Comparison of ENCODE assay signal across 15 cellular contexts in the genomic region with DNA sequence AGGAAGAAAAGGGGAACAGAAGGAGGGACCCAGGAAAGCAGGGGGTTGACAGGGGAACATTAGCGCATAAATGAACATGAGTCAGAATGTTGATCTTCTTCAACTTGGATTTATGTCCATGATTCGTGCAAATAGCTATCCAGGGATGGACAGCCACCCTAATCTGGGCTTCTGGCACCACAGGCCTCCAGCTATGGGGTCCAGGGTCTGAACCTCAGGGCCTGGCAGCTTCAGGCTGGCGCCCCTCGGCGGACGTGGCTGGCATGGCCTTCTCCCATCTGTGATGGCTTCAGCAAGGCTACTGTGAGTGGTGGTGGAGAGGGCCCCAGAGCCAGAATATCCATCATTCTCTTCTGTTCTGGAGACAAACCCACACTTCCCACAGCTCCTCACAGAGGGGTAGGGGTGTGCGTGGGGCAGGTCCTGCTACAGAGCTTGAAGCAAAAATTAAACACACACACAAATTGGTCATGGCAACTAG. TPM values are rescaled to one million over a fixed set of nuclear protein-coding genes. Genes with fewer than 3 reads are reported as not detected.
A peak's percentile ranks its signal among the peaks of the same experiment; 100 is the strongest.
DNase-seq lines count a peak whose midpoint lies in the region; ATAC-seq and TF ChIP-seq lines count a peak whose summit lies in the region.
"Had no signal": no experiment of that assay in that cellular context is flagged by ENCODE, and none has a peak within 500 bp of the region (broad histone marks: within the 10 kb centered on the region; RNA-seq: fewer than 3 reads in every experiment).

No MANE protein-coding gene starts in this region.

- H3K36me3 ChIP-seq in H7 (replicated peaks; ENCODE audit: control insufficient read depth, insufficient read depth, low read length) (peaks cover 6% of the 10 kb centered on the region), colonic mucosa (peaks cover 19% of the 10 kb centered on the region), right lobe of liver (peaks cover under 1 to 73% (median 33%) of the 10 kb centered on the region in 4 donors), stomach smooth muscle (ENCODE audit: control insufficient read depth in 2 of 2, insufficient read depth in 2 of 2, low read length in 2 of 2) (peaks cover 50 to 70% of the 10 kb centered on the region in 2 donors)

- no peak for TF ChIP-seq CTCF in colonic mucosa (IDR thresholded peaks at IDR 0.05)
- TF ChIP-seq CTCF in right lobe of liver (IDR thresholded peaks at IDR 0.05), result no peak
- TF ChIP-seq CTCF in osteocyte (IDR thresholded peaks at IDR 0.05), result no peak

- H3K9ac ChIP-seq in colonic mucosa (ENCODE audit: low read depth in 2 of 2, low read length in 2 of 2), result peak overlapping the region; percentile 17 to 52
- H3K9ac ChIP-seq in stomach smooth muscle (ENCODE audit: low read length in 2 of 2), result peak overlapping the region in 1 of 2 donors; percentile 9

- intact Hi-C loops in colonic mucosa (cut with DNase I), result no loop called here
- intact Hi-C loops in right lobe of liver (cut with DNase I), result no loop called here

- WGBS in right lobe of liver (ENCODE audit: insufficient coverage, low coverage, low lambda C conversion rate, missing lambda C conversion rate), result 60% methylated on average over 3 of the region's 7 CpGs

- DNase-seq in H7 (peak; percentile 41), colonic mucosa (no peak), right lobe of liver (no peak), HUDEP-2 (lab: John Stamatoyannopoulos, UW; ENCODE audit: unreplicated experiment in 76 of 76) (no peak), osteocyte (ENCODE audit: extremely low spot score, unreplicated experiment) (no peak)
- DNase-seq: activated CD8-positive, alpha-beta memory T cell treated with anti-CD3 and anti-CD28 coated beads for 24 hours; activated gamma-delta T cell; NCI-H1417 treated with DMSO at 0.1 percent for 48 hours; NCI-H446 treated with DMSO at 0.1 percent for 48 hours had no signal

- H3K36me3 Mint-ChIP-seq in osteocyte (ENCODE audit: unreplicated experiment), result peaks cover 47% of the 10 kb centered on the region

- ATAC-seq in right lobe of liver, result peak in 2 of 4 donors; percentile 3 to 18
- no peak for ATAC-seq in GM18505 (IDR thresholded peaks at IDR 0.05; ENCODE audit: unreplicated experiment)
- ATAC-seq in HG03469 (IDR thresholded peaks at IDR 0.05; ENCODE audit: unreplicated experiment), result no peak

- H3K27me3 ChIP-seq in H7 (ENCODE audit: control insufficient read depth, insufficient read depth, low read length) (no peaks in the 10 kb centered on the region), colonic mucosa (no peaks in the 10 kb centered on the region), right lobe of liver (no peaks in the 10 kb centered on the region), stomach smooth muscle (ENCODE audit: control insufficient read depth in 1 of 2, insufficient read depth in 2 of 2, low read length in 2 of 2) (no peaks in the 10 kb centered on the region)

- no peak for TF ChIP-seq POLR2A in right lobe of liver (IDR thresholded peaks at IDR 0.05)
- TF ChIP-seq POLR2A in GM18505 (IDR thresholded peaks at IDR 0.05; ENCODE audit: borderline replicate concordance, extremely low read depth, insufficient read depth, insufficient read length), result no peak

- no peaks in the 10 kb centered on the region for H3K4me1 Mint-ChIP-seq in osteocyte (ENCODE audit: unreplicated experiment)
- H3K4me1 Mint-ChIP-seq: memory B cell, neural crest cell had no signal

- H3K27me3 Mint-ChIP-seq in osteocyte (ENCODE audit: unreplicated experiment), result no peaks in the 10 kb centered on the region
- H3K27me3 Mint-ChIP-seq: memory B cell had no signal

- peak overlapping the region; percentile 22 for H3K27ac ChIP-seq in colonic mucosa
- peak overlapping the region; percentile 24 to 31 (median 26) for H3K27ac ChIP-seq in right lobe of liver
- H3K27ac ChIP-seq in stomach smooth muscle (ENCODE audit: low read length), result peak overlapping the region; percentile 55

- H3K27ac Mint-ChIP-seq in osteocyte (ENCODE audit: unreplicated experiment), result no peak overlapping the region
- H3K27ac Mint-ChIP-seq: memory B cell had no signal

- no peaks in the 10 kb centered on the region for H3K9me3 Mint-ChIP-seq in osteocyte (ENCODE audit: unreplicated experiment)
- H3K9me3 Mint-ChIP-seq: memory B cell, neural crest cell had no signal

- H3K9me3 ChIP-seq in colonic mucosa, result no peaks in the 10 kb centered on the region
- H3K9me3 ChIP-seq in right lobe of liver, result no peaks in the 10 kb centered on the region
- H3K9me3 ChIP-seq in stomach smooth muscle (ENCODE audit: control insufficient read depth in 2 of 2, low read length in 2 of 2), result no peaks in the 10 kb centered on the region

- H3K4me3 ChIP-seq in H7 (ENCODE audit: insufficient read depth, low read depth, low read length) (no peak overlapping the region), colonic mucosa (no peak overlapping the region), right lobe of liver (no peak overlapping the region), stomach smooth muscle (ENCODE audit: low read length in 2 of 2) (no peak overlapping the region)
- H3K4me3 ChIP-seq: skin epidermis had no signal

- H3K4me3 Mint-ChIP-seq in osteocyte (ENCODE audit: unreplicated experiment), result no peak overlapping the region
- H3K4me3 Mint-ChIP-seq: memory B cell, neural crest cell had no signal

- H3K4me1 ChIP-seq in colonic mucosa (no peaks in the 10 kb centered on the region), right lobe of liver (peaks cover 0 to 15% (median 4%) of the 10 kb centered on the region in 4 donors), stomach smooth muscle (ENCODE audit: control insufficient read depth, insufficient read depth, low read length) (peaks cover 34% of the 10 kb centered on the region)

RNA-seq across cellular contexts. Expression of gene GPX3, which starts 9.5 kb away (rescaled TPM):
- total RNA-seq in H7 (2014; rRNA removed; shearing (Covaris generic)), result 22.4 and 39.8 TPM in 2 replicates
- 10 to 100 TPM; 30.2 to 60.5 TPM for total RNA-seq in colonic mucosa
- 100 to 1,000 TPM; 192 to 869 (median 343) TPM for total RNA-seq in right lobe of liver
- total RNA-seq in osteocyte, result 1.1 and 1.3 TPM in 2 replicates

RNA-seq across cellular contexts. Expression of gene TNIP1, which starts 50.9 kb away (rescaled TPM):
- 27.3 and 38.6 TPM in 2 replicates for total RNA-seq in H7 (2014; rRNA removed; shearing (Covaris generic))
- total RNA-seq in colonic mucosa (100 to 1,000 TPM; 153 to 220 TPM), right lobe of liver (100 to 1,000 TPM in 1 of 6 experiments, 10 to 100 TPM in 5; 70.1 to 155 (median 79.1) TPM), osteocyte (73.5 and 85.5 TPM in 2 replicates)

Comparison
In these comparisons a context has a peak if more than half of its experiments do, and no peak if none do; other contexts are left out.
1. RNA of gene GPX3, which starts 9.5 kb away (total RNA-seq): 192 to 869 TPM in right lobe of liver, 30.2 to 60.5 TPM in colonic mucosa and 22.4 to 39.8 TPM in H7; 1.1 to 1.3 TPM in osteocyte; every median in the first group is over 10 times any median in the second.
2. Peak in every context shown above with its lines, with median percentiles within 50 percentile points of each other: H3K27ac ChIP-seq.